9 cellular contexts compared by ENCODE assay signal in the genomic region with DNA sequence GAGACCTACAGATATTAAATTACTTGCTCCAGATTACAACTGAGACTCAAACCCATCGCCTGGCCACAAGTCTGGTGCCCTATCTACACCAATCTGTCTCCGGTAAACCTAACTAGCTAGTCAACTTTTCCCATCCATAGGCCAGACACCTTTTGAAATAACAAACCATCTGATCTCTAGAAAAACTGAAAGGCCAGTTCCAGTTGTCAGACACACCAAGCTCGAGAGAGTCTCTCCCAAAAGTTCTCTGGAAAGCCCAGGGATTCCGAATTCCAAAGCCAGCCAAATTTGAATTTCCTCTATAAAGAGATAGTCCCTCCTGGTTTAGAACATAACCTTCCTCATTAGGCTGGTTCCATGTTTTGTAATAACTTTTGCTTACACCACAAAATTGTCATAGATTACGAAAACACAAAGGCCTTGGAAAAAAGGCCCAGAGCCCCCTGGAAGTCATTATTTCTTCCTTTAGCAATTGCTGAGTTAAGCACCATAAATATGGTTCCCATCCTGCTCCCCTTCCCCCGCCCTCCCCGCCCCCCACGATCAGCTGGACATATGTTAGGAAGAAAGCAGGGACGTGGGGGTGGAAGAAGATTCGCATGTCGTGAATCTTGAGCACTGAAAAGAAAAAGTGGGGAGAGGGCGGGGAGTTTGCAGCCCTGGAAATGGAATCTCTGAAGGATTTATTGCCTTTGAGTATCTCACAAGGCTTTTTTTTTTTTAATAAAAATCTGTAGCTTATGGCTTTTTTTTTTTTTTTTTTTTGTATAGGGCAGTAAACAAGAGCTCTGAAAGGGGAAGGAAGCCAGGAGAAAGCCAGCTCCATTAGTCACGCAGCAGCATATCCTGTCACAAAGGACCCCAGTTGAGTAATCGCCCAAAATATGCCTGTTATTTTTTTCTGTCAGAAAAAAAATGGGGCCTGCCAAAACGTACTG.
A peak's percentile ranks its signal among the peaks of the same experiment; 100 is the strongest.
DNase-seq lines count a peak whose midpoint lies in the region; ATAC-seq and TF ChIP-seq lines count a peak whose summit lies in the region.
"Had no signal": no experiment of that assay in that cellular context is flagged by ENCODE, and none has a peak within 500 bp of the region (broad histone marks: within the 10 kb centered on the region; RNA-seq: fewer than 3 reads in every experiment).

No MANE protein-coding gene starts in this region.

- H3K18ac ChIP-seq in mesendoderm (ENCODE audit: low read length): peak overlapping the region; percentile 56

- H3K56ac ChIP-seq in mesendoderm (ENCODE audit: low read length): no peak overlapping the region

- H3K23ac ChIP-seq in mesendoderm (ENCODE audit: low read length): no peak overlapping the region

- H2BK15ac ChIP-seq in mesendoderm (replicated peaks; ENCODE audit: low read depth): no peak overlapping the region

- TF ChIP-seq EP300 in tibial nerve (IDR thresholded peaks at IDR 0.05): peak; percentile 41 to 74

- DNase-seq in activated T-cell treated with anti-CD3 and anti-CD28 coated beads for 24 hours (ENCODE audit: low read depth): peak; percentile 35
- no peak for DNase-seq in activated T-cell treated with anti-CD3 and anti-CD28 coated beads for 4 hours
- DNase-seq in T-helper 22 cell (ENCODE audit: low read depth): peak; percentile 50
- peak; percentile 95 for DNase-seq in dedifferentiated amniotic fluid mesenchymal stem cell (ENCODE audit: extremely low spot score)
- DNase-seq in mesendoderm: no peak
- DNase-seq in tibial nerve (ENCODE audit: low spot score in 2 of 2): peak in 1 of 2 donors; percentile 70
- no peak for DNase-seq in NCI-H128 (lab: John Stamatoyannopoulos, UW; ENCODE audit: unreplicated experiment)
- DNase-seq: DND-41 had no signal

- no peaks in the 10 kb centered on the region for H3K79me2 ChIP-seq in mesendoderm (ENCODE audit: control insufficient read depth, insufficient read depth, low read length)

- H3K4ac ChIP-seq in mesendoderm (ENCODE audit: low read depth, low read length): no peak overlapping the region

- no peak overlapping the region for H4K5ac ChIP-seq in mesendoderm (ENCODE audit: low read length)

- no peak for TF ChIP-seq POLR2A in tibial nerve (IDR thresholded peaks at IDR 0.05)

- no peaks in the 10 kb centered on the region for H3K9me3 ChIP-seq in tibial nerve

- ATAC-seq in GM18519 (IDR thresholded peaks at IDR 0.05; ENCODE audit: low FRiP score, unreplicated experiment): no peak

- H3K36me3 ChIP-seq in mesendoderm (ENCODE audit: control insufficient read depth, insufficient read depth, low read length) (no peaks in the 10 kb centered on the region), tibial nerve (no peaks in the 10 kb centered on the region)

- H2BK120ac ChIP-seq in mesendoderm (ENCODE audit: low read depth, low read length): no peak overlapping the region

- H3K4me1 ChIP-seq in mesendoderm (ENCODE audit: control insufficient read depth, low read depth, low read length): no peaks in the 10 kb centered on the region
- peaks cover 0 to 52% (median 42%) of the 10 kb centered on the region in 4 donors for H3K4me1 ChIP-seq in tibial nerve

- no peak overlapping the region for H4K8ac ChIP-seq in mesendoderm (ENCODE audit: low read depth, low read length)

- H3K27ac ChIP-seq in mesendoderm (ENCODE audit: low read depth, low read length) (no peak overlapping the region), tibial nerve (peak overlapping the region; percentile 54 to 96 (median 84))

- WGBS in mesendoderm (ENCODE audit: extremely low coverage, insufficient coverage, low lambda C conversion rate): no CpG with 5 or more reads among the region's 15 CpGs
- WGBS in tibial nerve, 2 donors: 31 to 32% methylated on average over 15 of the region's 15 CpGs

- H3K4me3 ChIP-seq in mesendoderm (ENCODE audit: low read length) (no peak overlapping the region), tibial nerve (peak overlapping the region in 1 of 4 donors; percentile 1)

- H2AK5ac ChIP-seq in mesendoderm (ENCODE audit: low read length): no peak overlapping the region

- H2BK5ac ChIP-seq in mesendoderm (ENCODE audit: low read length): no peak overlapping the region

- H3K9ac ChIP-seq in mesendoderm (ENCODE audit: low read length): no peak overlapping the region

- no peak overlapping the region for H3K4me2 ChIP-seq in mesendoderm (ENCODE audit: low read length)

- TF ChIP-seq CTCF in tibial nerve (IDR thresholded peaks at IDR 0.05): no peak

- H3K27me3 ChIP-seq in mesendoderm (ENCODE audit: insufficient read depth, low read length, poor library complexity): no peaks in the 10 kb centered on the region
- H3K27me3 ChIP-seq in tibial nerve: no peaks in the 10 kb centered on the region

- no peaks in the 10 kb centered on the region for H3K79me1 ChIP-seq in mesendoderm (ENCODE audit: low read length)

Comparison
In these comparisons a context has a peak if more than half of its experiments do, and no peak if none do; other contexts are left out.
1. DNase-seq: peak in activated T-cell treated with anti-CD3 and anti-CD28 coated beads for 24 hours (single experiment), T-helper 22 cell (single experiment) and dedifferentiated amniotic fluid mesenchymal stem cell (single experiment); none in activated T-cell treated with anti-CD3 and anti-CD28 coated beads for 4 hours (single experiment), mesendoderm (single experiment) and NCI-H128 (single experiment).